13 cellular contexts compared by ENCODE assay signal in the genomic region with DNA sequence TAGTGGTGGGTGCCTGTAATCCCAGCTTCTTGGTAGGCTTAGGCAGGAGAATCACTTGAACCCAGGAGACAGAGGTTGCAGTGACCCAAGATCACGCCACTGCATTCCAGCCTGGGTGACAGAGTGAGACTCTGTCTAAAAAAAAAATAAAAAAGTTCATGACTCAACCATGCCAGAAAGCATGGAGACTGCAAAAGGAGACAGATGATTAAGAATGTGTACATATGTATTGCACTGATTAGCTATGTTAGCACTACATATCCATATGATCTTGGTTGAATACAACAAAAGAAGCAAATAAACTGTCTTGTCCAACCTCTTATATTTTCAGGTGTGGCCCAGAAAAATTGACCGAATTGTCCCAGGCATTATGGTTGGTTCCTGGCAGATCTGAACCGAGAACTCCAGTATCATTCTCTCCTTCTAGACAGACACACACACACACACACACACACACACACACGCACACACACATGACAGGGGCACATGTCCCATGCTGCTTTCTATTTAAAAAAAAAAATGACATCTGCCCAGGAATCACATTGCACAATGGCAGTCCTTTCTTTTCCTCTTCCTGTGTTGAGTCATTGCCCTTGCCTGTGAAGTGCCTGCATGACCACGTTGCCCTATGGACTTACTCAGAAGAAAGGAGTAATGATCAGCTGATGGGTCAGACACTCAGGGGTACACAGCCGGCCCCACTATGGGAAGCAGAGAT.
DNase-seq lines count a peak whose midpoint lies in the region; ATAC-seq and TF ChIP-seq lines count a peak whose summit lies in the region.
"Had no signal": no experiment of that assay in that cellular context is flagged by ENCODE, and none has a peak within 500 bp of the region (broad histone marks: within the 10 kb centered on the region; RNA-seq: fewer than 3 reads in every experiment).

No MANE protein-coding gene starts in this region.

- peaks cover 19% of the 10 kb centered on the region for H3K4me1 Mint-ChIP-seq in Calu3 (ENCODE audit: low read depth, unreplicated experiment)
- no peaks in the 10 kb centered on the region for H3K4me1 Mint-ChIP-seq in naive thymus-derived CD4-positive, alpha-beta T cell

- no peak overlapping the region for H3K27ac ChIP-seq in naive thymus-derived CD4-positive, alpha-beta T cell (ENCODE audit: low read depth, low read length)

- DNase-seq in Calu3: peak; percentile 65
- DNase-seq in MV-4-11 (lab: John Stamatoyannopoulos, UW): peak; percentile 95
- DNase-seq in dermis microvascular lymphatic vessel endothelial cell (ENCODE audit: low read depth in 2 of 2): peak; percentile 50 to 73
- no peak for DNase-seq in naive thymus-derived CD4-positive, alpha-beta T cell
- DNase-seq in mesenteric fat pad (ENCODE audit: low spot score): no peak
- no peak for DNase-seq in activated CD4-positive, alpha-beta T cell treated with anti-CD3 and anti-CD28 coated beads, Interleukin-2, amount 50 U/mL, for 48 hours
- DNase-seq: activated CD8-positive, alpha-beta T cell treated with anti-CD3 and anti-CD28 coated beads for 36 hours; DMS79 treated with DMSO at 0.1 percent for 48 hours; NCI-H1694; SHP77; stimulated activated CD8-positive, alpha-beta memory T cell treated with anti-CD3 and anti-CD28 coated beads, Interleukin-4, amount 100 ng/mL, for 48 hours had no signal

- no peaks in the 10 kb centered on the region for H3K4me1 ChIP-seq in naive thymus-derived CD4-positive, alpha-beta T cell (ENCODE audit: control insufficient read depth in 2 of 2, insufficient read depth in 2 of 2, low read length in 2 of 2)

- H3K4me3 ChIP-seq in naive thymus-derived CD4-positive, alpha-beta T cell (ENCODE audit: low read length): no peak overlapping the region

- H3K4me3 Mint-ChIP-seq in Calu3 (ENCODE audit: low read depth, unreplicated experiment): no peak overlapping the region
- no peak overlapping the region for H3K4me3 Mint-ChIP-seq in naive thymus-derived CD4-positive, alpha-beta T cell
- H3K4me3 Mint-ChIP-seq: activated CD8-positive, alpha-beta T cell treated with anti-CD3 and anti-CD28 coated beads for 36 hours had no signal

- peak; percentile 83 for ATAC-seq in naive thymus-derived CD4-positive, alpha-beta T cell
- ATAC-seq in HG02970 (IDR thresholded peaks at IDR 0.05; ENCODE audit: low FRiP score, unreplicated experiment): no peak
- no peak for ATAC-seq in activated CD4-positive, CD25-positive, alpha-beta regulatory T cell treated with anti-CD3 and anti-CD28 coated beads, Interleukin-2, amount 50 U/mL, for 24 hours
- ATAC-seq: activated CD8-positive, alpha-beta T cell treated with anti-CD3 and anti-CD28 coated beads for 36 hours had no signal

- no peaks in the 10 kb centered on the region for H3K27me3 ChIP-seq in naive thymus-derived CD4-positive, alpha-beta T cell (ENCODE audit: control insufficient read depth in 2 of 2, insufficient read depth in 2 of 2, low read length in 2 of 2)

- H3K36me3 ChIP-seq in naive thymus-derived CD4-positive, alpha-beta T cell (ENCODE audit: control insufficient read depth in 2 of 3, insufficient read depth in 3 of 3, low read length in 3 of 3): no peaks in the 10 kb centered on the region

- intact Hi-C loops in Calu3 (cut with micrococcal nuclease; ENCODE audit: unreplicated experiment): loop anchor here (5.0 kb wide), 1 partner anchor 39 kb away; no protein-coding TSS in a partner anchor
- intact Hi-C loops in naive thymus-derived CD4-positive, alpha-beta T cell (cut with micrococcal nuclease): no loop called here

- H3K27ac Mint-ChIP-seq in Calu3 (ENCODE audit: unreplicated experiment): peak overlapping the region; percentile 83
- H3K27ac Mint-ChIP-seq in naive thymus-derived CD4-positive, alpha-beta T cell: no peak overlapping the region
- H3K27ac Mint-ChIP-seq: activated CD8-positive, alpha-beta T cell treated with anti-CD3 and anti-CD28 coated beads for 36 hours had no signal

- peaks cover 5% of the 10 kb centered on the region for H3K9me3 Mint-ChIP-seq in Calu3 (ENCODE audit: low read depth, unreplicated experiment)
- H3K9me3 Mint-ChIP-seq in naive thymus-derived CD4-positive, alpha-beta T cell: peaks cover 0 to 11% (median 0%) of the 10 kb centered on the region in 11 donors
- H3K9me3 Mint-ChIP-seq: activated CD8-positive, alpha-beta T cell treated with anti-CD3 and anti-CD28 coated beads for 36 hours had no signal

- CTCF ChIA-PET in Calu3 (lab: Charles Lee): interaction anchor here (0.7 to 1.3 kb wide), 4 partner anchors 16 to 1181 kb away, joined by 3 to 5 read pairs (median 4); partner anchors contain the start of gene MYCN
- CTCF ChIA-PET in naive thymus-derived CD4-positive, alpha-beta T cell (lab: Charles Lee): interaction anchor here (0.6 kb wide), 1 partner anchor 26 kb away, joined by 3 read pairs; no protein-coding TSS in a partner anchor

- POLR2A ChIA-PET in naive thymus-derived CD4-positive, alpha-beta T cell (lab: Charles Lee): no interaction called here

- BruUV-seq in Calu3 (replicated peaks; lab: Mats Ljungman, UMichigan): no TSS peak

- no peak for TF ChIP-seq CTCF in Calu3 (IDR thresholded peaks at IDR 0.05; ENCODE audit: unreplicated experiment)

- no peaks in the 10 kb centered on the region for H3K27me3 Mint-ChIP-seq in Calu3 (ENCODE audit: unreplicated experiment)
- peaks cover 0 to 22% (median 5%) of the 10 kb centered on the region in 5 donors for H3K27me3 Mint-ChIP-seq in naive thymus-derived CD4-positive, alpha-beta T cell

- H3K36me3 Mint-ChIP-seq in Calu3 (ENCODE audit: insufficient read depth, unreplicated experiment): peaks cover 6% of the 10 kb centered on the region
- no peaks in the 10 kb centered on the region for H3K36me3 Mint-ChIP-seq in naive thymus-derived CD4-positive, alpha-beta T cell

- H3K9me3 ChIP-seq in naive thymus-derived CD4-positive, alpha-beta T cell (ENCODE audit: control insufficient read depth in 2 of 3, low read length in 3 of 3): no peaks in the 10 kb centered on the region

Comparison
In these comparisons a context has a peak if more than half of its experiments do, and no peak if none do; other contexts are left out.
1. DNase-seq: peak in Calu3 (single experiment), MV-4-11 (single experiment) and dermis microvascular lymphatic vessel endothelial cell (2 of 2); none in naive thymus-derived CD4-positive, alpha-beta T cell (0 of 9), mesenteric fat pad (single experiment) and activated CD4-positive, alpha-beta T cell treated with anti-CD3 and anti-CD28 coated beads, Interleukin-2, amount 50 U/mL, for 48 hours (0 of 2).